23 cellular contexts compared by ENCODE assay signal in genomic region chr9:6818292-6818922, GRCh38.
DNase-seq lines count a peak whose midpoint lies in the region; ATAC-seq, FAIRE-seq and TF ChIP-seq lines count a peak whose summit lies in the region.
"Had no signal": no experiment of that assay in that cellular context is flagged by ENCODE, and none has a peak within 500 bp of the region (broad histone marks: within the 10 kb centered on the region; RNA-seq: fewer than 3 reads in every experiment).

No MANE protein-coding gene starts in this region.

- H3K4me3 ChIP-seq in HAP-1: no peak overlapping the region
- H3K4me3 ChIP-seq in astrocyte (ENCODE audit: insufficient read depth, low read depth, low read length): no peak overlapping the region
- H3K4me3 ChIP-seq in right lobe of liver: no peak overlapping the region
- no peak overlapping the region for H3K4me3 ChIP-seq in body of pancreas

- H2AFZ ChIP-seq in astrocyte (ENCODE audit: low read depth, low read length): no peak overlapping the region

- no peak overlapping the region for H3K27ac Mint-ChIP-seq in astrocyte (ENCODE audit: unreplicated experiment)

- 80% methylated on average over 3 of the region's 4 CpGs for WGBS in right lobe of liver (ENCODE audit: insufficient coverage, low coverage, low lambda C conversion rate, missing lambda C conversion rate)
- 86 to 89% methylated on average over 4 of the region's 4 CpGs for WGBS in body of pancreas, 2 donors

- no peak for TF ChIP-seq CTCF in astrocyte (IDR thresholded peaks at IDR 0.05; ENCODE audit: insufficient read depth, low read depth, low read length)
- TF ChIP-seq CTCF in right lobe of liver (IDR thresholded peaks at IDR 0.05): no peak
- no peak for TF ChIP-seq CTCF in body of pancreas (IDR thresholded peaks at IDR 0.05)

- H3K9me3 Mint-ChIP-seq in astrocyte (ENCODE audit: unreplicated experiment): no peaks in the 10 kb centered on the region

- H3K27ac ChIP-seq in astrocyte (ENCODE audit: low read depth, low read length): no peak overlapping the region
- H3K27ac ChIP-seq in right lobe of liver: peak overlapping the region in 1 of 3 donors; percentile 18
- H3K27ac ChIP-seq in body of pancreas: no peak overlapping the region
- H3K27ac ChIP-seq: KMS-11 had no signal

- FAIRE-seq in astrocyte (lab: Jason Lieb, UNC): peak; percentile 43

- H3K27me3 Mint-ChIP-seq in astrocyte (ENCODE audit: low read depth, unreplicated experiment): no peaks in the 10 kb centered on the region
- H3K27me3 Mint-ChIP-seq: CD4-positive, CD25-positive, alpha-beta regulatory T cell had no signal

- H3K4me1 ChIP-seq in HAP-1 (peaks cover 32% of the 10 kb centered on the region), astrocyte (ENCODE audit: insufficient read depth, low read length) (no peaks in the 10 kb centered on the region), right lobe of liver (peaks cover 0 to 16% (median 7%) of the 10 kb centered on the region in 4 donors), body of pancreas (no peaks in the 10 kb centered on the region)

- no peak overlapping the region for H3K4me3 Mint-ChIP-seq in astrocyte (ENCODE audit: unreplicated experiment)
- H3K4me3 Mint-ChIP-seq: CD4-positive, CD25-positive, alpha-beta regulatory T cell had no signal

- TF ChIP-seq POLR2A in right lobe of liver (IDR thresholded peaks at IDR 0.05): no peak
- no peak for TF ChIP-seq POLR2A in body of pancreas (IDR thresholded peaks at IDR 0.05)

- H3K36me3 Mint-ChIP-seq in astrocyte (ENCODE audit: low read depth, unreplicated experiment): no peaks in the 10 kb centered on the region

- ATAC-seq in left colon (peak; percentile 68), right lobe of liver (no peak), body of pancreas (no peak)
- ATAC-seq: Panc1, SK-N-SH treated with all-trans-retinoic acid at 6 μM for 48 hours had no signal

- H3K27me3 ChIP-seq in HAP-1 (ENCODE audit: low read depth) (no peaks in the 10 kb centered on the region), astrocyte (ENCODE audit: insufficient read depth, low read length) (no peaks in the 10 kb centered on the region), right lobe of liver (no peaks in the 10 kb centered on the region), body of pancreas (no peaks in the 10 kb centered on the region)

- no peaks in the 10 kb centered on the region for H3K9me3 ChIP-seq in HAP-1
- H3K9me3 ChIP-seq in astrocyte (ENCODE audit: insufficient read depth, low read depth, low read length): no peaks in the 10 kb centered on the region
- H3K9me3 ChIP-seq in right lobe of liver: no peaks in the 10 kb centered on the region
- H3K9me3 ChIP-seq in body of pancreas: no peaks in the 10 kb centered on the region
- H3K9me3 ChIP-seq: Caco-2 had no signal

- peaks cover 7% of the 10 kb centered on the region for H4K20me1 ChIP-seq in astrocyte (ENCODE audit: insufficient read depth, low read length)

- in situ Hi-C loops in HAP-1 (cut with MboI; ENCODE audit: low sequenced_read_pairs): no loop called here

- intact Hi-C loops in left colon (cut with DNase I, micrococcal nuclease) (no loop called here), right lobe of liver (cut with DNase I) (no loop called here), body of pancreas (cut with DNase I) (no loop called here)

- no peak overlapping the region for H3K4me2 ChIP-seq in astrocyte (ENCODE audit: low read length)
- H3K4me2 ChIP-seq: KMS-11 had no signal

- H3K79me2 ChIP-seq in astrocyte (ENCODE audit: insufficient read depth, low read length): no peaks in the 10 kb centered on the region

- no peak overlapping the region for H3K9ac ChIP-seq in astrocyte (ENCODE audit: low read length)
- H3K9ac ChIP-seq: KMS-11 had no signal

- H3K36me3 ChIP-seq in HAP-1 (replicated peaks) (no peaks in the 10 kb centered on the region; the same call in 1 of the 2 replicates), astrocyte (ENCODE audit: insufficient read depth, low read length) (no peaks in the 10 kb centered on the region), right lobe of liver (peaks cover 0 to 4% (median 0%) of the 10 kb centered on the region in 4 donors), body of pancreas (replicated peaks in 1 of 2; ENCODE audit: insufficient read depth in 1 of 2, low read depth in 2 of 2) (peaks cover 0 to 5% of the 10 kb centered on the region in 2 donors)

- H3K4me1 Mint-ChIP-seq in astrocyte (ENCODE audit: low read depth, unreplicated experiment): no peaks in the 10 kb centered on the region

- DNase-seq in HAP-1 (ENCODE audit: low spot score in 2 of 2) (peak; percentile 54 to 57), astrocyte (ENCODE audit: low read depth) (no peak), left colon (no peak), right lobe of liver (no peak), body of pancreas (no peak), COR-L47 (lab: John Stamatoyannopoulos, UW) (no peak), NCI-H1930 (lab: John Stamatoyannopoulos, UW) (no peak)
- DNase-seq: Caco-2; CD4-positive, CD25-positive, alpha-beta regulatory T cell; GDM1; GOT3; IMR-90; NCI-H1092 treated with DMSO at 0.1 percent for 48 hours; NCI-H1436 treated with DMSO at 0.1 percent for 48 hours; NCI-H2029; NCI-H2227 treated with DMSO at 0.1 percent for 48 hours; NCI-H510A; NCI-H748 treated with DMSO at 0.1 percent for 48 hours; NK-92 treated with Interleukin-12 subunit alpha and Interleukin-12 subunit beta, amount 100 ng/mL, for 24 hours; SIG-M5 had no signal

Comparison
In these comparisons a context has a peak if more than half of its experiments do, and no peak if none do; other contexts are left out.
1. DNase-seq: peak in HAP-1 (2 of 2); none in astrocyte (single experiment), left colon (0 of 2), right lobe of liver (0 of 3), body of pancreas (0 of 4), COR-L47 (single experiment) and NCI-H1930 (0 of 2).